11 cellular contexts compared by ENCODE assay signal in the genomic region with DNA sequence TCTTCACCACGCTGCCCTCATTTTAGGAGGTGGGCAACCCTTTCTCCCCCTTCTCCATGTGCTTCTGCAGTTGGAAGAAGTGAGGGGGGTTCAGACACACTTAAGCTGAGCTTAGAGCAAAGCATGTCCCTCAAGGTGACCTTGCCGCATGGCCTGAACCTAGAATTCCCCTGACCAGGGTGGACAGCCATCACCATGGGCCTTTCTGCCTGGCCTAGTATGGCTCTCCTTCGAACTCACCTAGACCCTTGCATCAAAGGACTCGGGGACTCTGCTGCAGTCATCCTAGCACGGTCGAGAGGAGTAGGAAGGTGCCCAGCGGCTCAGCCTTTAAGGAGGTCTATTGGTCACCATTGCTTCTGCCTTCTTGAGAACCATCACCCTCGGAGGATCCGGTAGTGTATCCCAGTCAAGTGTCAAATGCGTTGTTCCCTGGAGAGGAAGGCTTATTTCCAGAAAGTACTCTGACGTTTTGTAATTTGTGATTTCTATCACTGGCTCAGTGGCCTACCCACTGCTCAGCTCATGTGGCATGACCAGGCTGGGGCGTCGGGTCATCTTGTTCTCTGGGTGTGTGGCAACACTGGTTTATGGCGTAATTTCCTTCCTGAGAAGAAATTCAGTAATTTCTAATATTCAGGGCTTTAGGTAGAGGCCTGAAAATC. TPM values are rescaled to one million over a fixed set of nuclear protein-coding genes. Genes with fewer than 3 reads are reported as not detected.
A peak's percentile ranks its signal among the peaks of the same experiment; 100 is the strongest.
DNase-seq lines count a peak whose midpoint lies in the region; ATAC-seq and TF ChIP-seq lines count a peak whose summit lies in the region.
"Had no signal": no experiment of that assay in that cellular context is flagged by ENCODE, and none has a peak within 500 bp of the region (broad histone marks: within the 10 kb centered on the region; RNA-seq: fewer than 3 reads in every experiment).

A gene (minus strand): TSS at position 424 of the 665 bp plus-strand sequence. CDS start 62,576 bp downstream, outside the sequence.

- BruUV-seq in Calu3 (replicated peaks; lab: Mats Ljungman, UMichigan): no TSS peak

- H3K27ac Mint-ChIP-seq in Calu3 (ENCODE audit: unreplicated experiment): peak within 1 kb of the TSS; percentile 7
- H3K27ac Mint-ChIP-seq: H9, IgD-negative memory B cell had no signal

- H3K9me3 Mint-ChIP-seq in Calu3 (ENCODE audit: low read depth, unreplicated experiment): no peaks in the 10 kb centered on the region
- H3K9me3 Mint-ChIP-seq: H9, IgD-negative memory B cell had no signal

- CTCF ChIA-PET in Calu3 (lab: Charles Lee): no interaction called here

- peaks cover 7% of the 10 kb centered on the region for H3K4me1 Mint-ChIP-seq in Calu3 (ENCODE audit: low read depth, unreplicated experiment)
- H3K4me1 Mint-ChIP-seq: H9 had no signal

- intact Hi-C loops in Calu3 (cut with micrococcal nuclease; ENCODE audit: unreplicated experiment) (no loop called here), Right ventricle myocardium superior (cut with DNase I) (no loop called here), posterior vena cava (cut with DNase I) (no loop called here)

- TF ChIP-seq CTCF in Calu3 (IDR thresholded peaks at IDR 0.05; ENCODE audit: unreplicated experiment) (no peak), GM13977 (IDR thresholded peaks at IDR 0.05; ENCODE audit: extremely low read depth, insufficient read depth, missing control alignments) (no peak)

- ATAC-seq in Right ventricle myocardium superior (ENCODE audit: poor library complexity): peak; percentile 51

- peaks cover 9% of the 10 kb centered on the region for H3K36me3 Mint-ChIP-seq in Calu3 (ENCODE audit: insufficient read depth, unreplicated experiment)
- H3K36me3 Mint-ChIP-seq: IgD-negative memory B cell had no signal

- H3K27me3 Mint-ChIP-seq in Calu3 (ENCODE audit: unreplicated experiment): peaks cover 6% of the 10 kb centered on the region

- no peak for DNase-seq in Calu3
- peak; percentile 49 for DNase-seq in SKM-1 (lab: John Stamatoyannopoulos, UW; ENCODE audit: unreplicated experiment)
- DNase-seq in Right ventricle myocardium superior: peak; percentile 62
- peak; percentile 86 for DNase-seq in posterior vena cava (ENCODE audit: low spot score)
- no peak for DNase-seq in OCI-M2 (lab: John Stamatoyannopoulos, UW; ENCODE audit: unreplicated experiment)
- no peak for DNase-seq in NCI-H1436 (lab: John Stamatoyannopoulos, UW)
- DNase-seq in GM13977 (ENCODE audit: low spot score): no peak
- no peak for DNase-seq in HPDE6-E6E7 (ENCODE audit: extremely low spot score)
- DNase-seq: H9, NCI-H2081 treated with DMSO at 0.1 percent for 48 hours had no signal

- H3K4me3 Mint-ChIP-seq in Calu3 (ENCODE audit: low read depth, unreplicated experiment): no peak within 1 kb of the TSS
- H3K4me3 Mint-ChIP-seq: H9, IgD-negative memory B cell had no signal

- in situ Hi-C loops in GM13977 (cut with MboI; ENCODE audit: low pct_unique_long_range_greater_than_20kb, low sequenced_read_pairs, unreplicated experiment): no loop called here

RNA-seq across cellular contexts. Expression of the gene that starts here (rescaled TPM):
- 0.28 TPM in 1 of 2 replicates, not detected in the other for total RNA-seq in Calu3 (2022)
- 4.3 TPM for total RNA-seq in Right ventricle myocardium superior
- total RNA-seq in posterior vena cava: 1 to 10 TPM; 3.9 to 4.5 TPM

Comparison
In these comparisons a context has a peak if more than half of its experiments do, and no peak if none do; other contexts are left out.
1. DNase-seq: peak in SKM-1 (single experiment), Right ventricle myocardium superior (single experiment) and posterior vena cava (single experiment); none in Calu3 (single experiment), OCI-M2 (single experiment), NCI-H1436 (single experiment), GM13977 (single experiment) and HPDE6-E6E7 (single experiment).